In genomic region chr11:78420796-78421209, GRCh38 we compare ENCODE assay signal across 9 cellular contexts. TPM values are rescaled to one million over a fixed set of nuclear protein-coding genes. Genes with fewer than 3 reads are reported as not detected.
DNase-seq lines count a peak whose midpoint lies in the region; ATAC-seq and TF ChIP-seq lines count a peak whose summit lies in the region.
"Had no signal": no experiment of that assay in that cellular context is flagged by ENCODE, and none has a peak within 500 bp of the region (broad histone marks: within the 10 kb centered on the region; RNA-seq: fewer than 3 reads in every experiment).

No MANE protein-coding gene starts in this region.

- ATAC-seq in GM18861 (IDR thresholded peaks at IDR 0.05; ENCODE audit: unreplicated experiment): no peak
- no peak for ATAC-seq in GM21528 (IDR thresholded peaks at IDR 0.05; ENCODE audit: low FRiP score, unreplicated experiment)

- POLR2A ChIA-PET in A673 (lab: Charles Lee; ENCODE audit: low non-redundant PET) (no interaction called here), HEK293 (lab: Yijun Ruan, JAX) (no interaction called here), HEK293T (lab: Yijun Ruan, JAX) (no interaction called here)

- H3K4me3 ChIP-seq in A673 (ENCODE audit: low read depth, low read length, poor library complexity, severe bottlenecking) (peak overlapping the region; percentile 19), HEK293 (ENCODE audit: low read depth, low read length) (no peak overlapping the region)

- H3K27ac ChIP-seq in A673 (ENCODE audit: low read depth, low read length, poor library complexity, severe bottlenecking): peak overlapping the region; percentile 66
- H3K27ac ChIP-seq in HEK293 (ENCODE audit: extremely low read depth, low read depth, low read length): no peak overlapping the region
- H3K27ac ChIP-seq: parathyroid adenoma had no signal

- intact Hi-C loops in A673 (cut with micrococcal nuclease; ENCODE audit: unreplicated experiment): loop anchor here (2.0 to 5.0 kb wide), 2 partner anchors 192 to 284 kb away; partner anchors contain the start of gene ALG8

- TF ChIP-seq CTCF in A673 (conservative IDR thresholded peaks at IDR 0.05; ENCODE audit: low read depth, low read length) (no peak), HEK293 (tag by site-specific recombination; IDR thresholded peaks at IDR 0.05) (no peak)

- no TSS peak for BruUV-seq in A673 (replicated peaks; lab: Mats Ljungman, UMichigan)

- no peaks in the 10 kb centered on the region for H3K36me3 ChIP-seq in A673 (ENCODE audit: insufficient read depth, low read length, poor library complexity, severe bottlenecking)
- no peaks in the 10 kb centered on the region for H3K36me3 ChIP-seq in HEK293 (ENCODE audit: control insufficient read depth in 2 of 2, insufficient read depth in 1 of 2, low read length in 2 of 2)

- H3K27me3 ChIP-seq in A673 (replicated peaks; ENCODE audit: insufficient read depth, low read depth, low read length, poor library complexity): no peaks in the 10 kb centered on the region

- H3K9me3 ChIP-seq in A673 (ENCODE audit: low read depth, low read length, poor library complexity, severe bottlenecking) (no peaks in the 10 kb centered on the region), HEK293 (ENCODE audit: control insufficient read depth, insufficient read depth, low read depth, low read length) (no peaks in the 10 kb centered on the region)

- H3K4me1 ChIP-seq in A673 (ENCODE audit: insufficient read depth, low read length, poor library complexity, severe bottlenecking) (peaks cover 61% of the 10 kb centered on the region), HEK293 (ENCODE audit: control insufficient read depth, insufficient read depth, low read length) (no peaks in the 10 kb centered on the region; the same call in 1 of the 2 replicates)

- DNase-seq in A673 (ENCODE audit: low spot score): peak; percentile 95
- DNase-seq in activated CD4-positive, alpha-beta T cell treated with anti-CD3 and anti-CD28 coated beads for 48 hours: peak; percentile 75
- peak; percentile 18 for DNase-seq in globus pallidus (ENCODE audit: low spot score)
- DNase-seq in stimulated activated CD4-positive, alpha-beta T cell treated with anti-CD3 and anti-CD28 coated beads, Interleukin-1b, Interleukin-23, amount 100 ng/mL, for 24 hours (ENCODE audit: low read depth in 4 of 4, low spot score in 1 of 4): peak in 3 of 4 experiments; percentile 5 to 19 (median 19)
- no peak for DNase-seq in HEK293T (ENCODE audit: extremely low spot score)

- CTCF ChIA-PET in A673 (lab: Charles Lee): interaction anchor here (0.6 to 1.1 kb wide), 4 partner anchors 11 to 193 kb away, joined by 3 to 4 read pairs (median 3); no protein-coding TSS in a partner anchor
- CTCF ChIA-PET in HEK293 (lab: Yijun Ruan, JAX): interaction anchor here (0.6 to 9.6 kb wide), 14 partner anchors 9 to 797 kb away, joined by 3 to 52 read pairs (median 3); no protein-coding TSS in a partner anchor
- CTCF ChIA-PET in HEK293T (lab: Yijun Ruan, JAX): interaction anchor here (0.6 to 5.6 kb wide), 4 partner anchors 10 to 964 kb away, joined by 3 to 25 read pairs (median 4); no protein-coding TSS in a partner anchor

TF ChIP-seq in HEK293, 187 proteins besides CTCF, POLR2A, EP300 and RAD21 (continues in another document):
- no peak for TF ChIP-seq ELK4 (IDR thresholded peaks at IDR 0.05; ENCODE audit: borderline replicate concordance, low read depth, low read length)
- no peak for TF ChIP-seq IKZF3 (tag by site-specific recombination; IDR thresholded peaks at IDR 0.05)
- TF ChIP-seq ZNF311 (tag by site-specific recombination; IDR thresholded peaks at IDR 0.05; ENCODE audit: borderline replicate concordance): no peak
- TF ChIP-seq OVOL3 (tag by site-specific recombination; IDR thresholded peaks at IDR 0.05): no peak
- TF ChIP-seq REPIN1 (tag by site-specific recombination; IDR thresholded peaks at IDR 0.05; ENCODE audit: low read depth): no peak
- 0 out of 2 replicates have a peak, but pooled peaks have one; percentile 10 for TF ChIP-seq EGR2 (tag by site-specific recombination; IDR thresholded peaks at IDR 0.05; ENCODE audit: low read depth)
- no peak for TF ChIP-seq INSM2 (tag by site-specific recombination; IDR thresholded peaks at IDR 0.05)
- no peak for TF ChIP-seq OSR2 (tag by site-specific recombination; IDR thresholded peaks at IDR 0.05)
- peak; percentile 70 for TF ChIP-seq ZFHX2 (tag by site-specific recombination; conservative IDR thresholded peaks at IDR 0.05)

TF ChIP-seq in HEK293T, 16 proteins besides CTCF, POLR2A, EP300 and RAD21:
- no peak for TF ChIP-seq PKNOX1 (IDR thresholded peaks at IDR 0.05)
- no peak for TF ChIP-seq ZNF384 (IDR thresholded peaks at IDR 0.05)
- TF ChIP-seq CTBP1 (IDR thresholded peaks at IDR 0.05; ENCODE audit: borderline replicate concordance): no peak
- no peak for TF ChIP-seq SP1 (IDR thresholded peaks at IDR 0.05)
- TF ChIP-seq HDGF (IDR thresholded peaks at IDR 0.05; ENCODE audit: borderline replicate concordance): no peak
TF ChIP-seq in HEK293T: peak in this region for 0.

RNA-seq across cellular contexts. Expression of gene GAB2, which starts 3.2 kb away (rescaled TPM):
- 21.5 and 29.9 TPM in 2 replicates for total RNA-seq in A673 (2021)
